In the genomic region with DNA sequence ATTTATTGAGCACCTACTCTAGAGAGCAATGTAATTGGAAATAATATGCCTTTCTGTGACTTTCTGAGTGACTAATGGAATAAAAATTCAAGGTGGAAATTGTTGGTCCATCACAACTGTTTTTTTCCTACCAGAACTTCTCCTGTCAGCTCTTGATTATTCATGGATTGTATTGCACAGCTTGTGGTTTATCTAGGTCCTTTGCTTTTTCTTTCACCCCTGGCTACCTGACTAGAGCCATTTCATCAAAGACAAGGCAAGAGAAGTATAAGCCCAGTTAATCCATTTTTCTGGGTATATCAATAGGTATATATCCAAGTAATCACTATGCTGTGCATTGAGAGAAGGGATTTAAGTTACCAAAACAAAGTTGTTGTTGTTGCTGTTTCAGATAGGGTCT, we compare ENCODE assay signal across 31 cellular contexts.
"Had no signal": no experiment of that assay in that cellular context is flagged by ENCODE, and none has a peak within 500 bp of the region (broad histone marks: within the 10 kb centered on the region; RNA-seq: fewer than 3 reads in every experiment).

No MANE protein-coding gene starts in this region.

- H3K27me3 Mint-ChIP-seq: activated CD4-positive, alpha-beta memory T cell treated with anti-CD3 and anti-CD28 coated beads, Interleukin-2, amount 10 ng/mL, durations not matched to agents 7 days and 5 days; activated CD4-positive, alpha-beta T cell treated with anti-CD3 and anti-CD28 coated beads, Interleukin-2, amount 10 ng/mL, durations not matched to agents 7 days and 5 days; effector memory CD8-positive, alpha-beta T cell; T-helper 17 cell had no signal

- H3K4me1 Mint-ChIP-seq: activated B cell treated with CpG ODN at 0.5 μM for 24 hours; activated CD4-positive, alpha-beta memory T cell treated with anti-CD3 and anti-CD28 coated beads, Interleukin-2, amount 10 ng/mL, durations not matched to agents 7 days and 5 days had no signal

- DNase-seq: activated B cell treated with CpG ODN at 0.5 μM for 24 hours; activated CD4-positive, alpha-beta memory T cell treated with anti-CD3 and anti-CD28 coated beads, Interleukin-2, amount 10 ng/mL, durations not matched to agents 7 days and 5 days; activated CD4-positive, alpha-beta T cell treated with anti-CD3 and anti-CD28 coated beads, Interleukin-2, amount 10 ng/mL, durations not matched to agents 7 days and 5 days; activated CD4-positive, alpha-beta T cell treated with anti-CD3 and anti-CD28 coated beads, Interleukin-2, amount 50 U/mL, for 4 hours; activated CD8-positive, alpha-beta memory T cell treated with anti-CD3 and anti-CD28 coated beads, Interleukin-2, amount 10 ng/mL, durations not matched to agents 7 days and 5 days; activated CD8-positive, alpha-beta memory T cell treated with anti-CD3 and anti-CD28 coated beads, Interleukin-2, amount 50 U/mL, for 4 hours; activated effector memory CD4-positive, alpha-beta T cell treated with anti-CD3 and anti-CD28 coated beads, Interleukin-2, amount 50 U/mL, for 16 hours; activated naive CD4-positive, alpha-beta T cell treated with anti-CD3 and anti-CD28 coated beads for 36 hours; activated T-cell treated with anti-CD3 and anti-CD28 coated beads, Interleukin-2, amount 50 U/mL, for 1 hour; adrenal gland; amygdala; aorta; body of pancreas; caudate nucleus; cortex of kidney; dermis blood vessel endothelial cell; effector CD4-positive, alpha-beta T cell; effector memory CD8-positive, alpha-beta T cell; erythroblast; gastrocnemius medialis; glutamatergic neuron; heart left ventricle; T-helper 1 cell; T-helper 17 cell; T1000; WERI-Rb-1 had no signal

- H3K9me3 Mint-ChIP-seq: activated B cell treated with CpG ODN at 0.5 μM for 24 hours; activated CD4-positive, alpha-beta memory T cell treated with anti-CD3 and anti-CD28 coated beads, Interleukin-2, amount 10 ng/mL, durations not matched to agents 7 days and 5 days; activated T-helper 2 cell treated with anti-CD3 and anti-CD28 coated beads, Interferon-gamma antibody, Interleukin-2, Interleukin-4, amounts not matched to agents 10 μg/mL and 5 μg/mL and 100 μg/mL, durations not matched to agents 14 hours and 24 hours and 36 hours; effector memory CD8-positive, alpha-beta T cell; T-helper 2 cell treated with Interferon-gamma antibody and Interleukin-4, amounts not matched to agents 5 μg/mL and 100 μg/mL, for 36 hours had no signal

- H3K4me3 Mint-ChIP-seq: activated B cell treated with CpG ODN at 0.5 μM for 24 hours; activated CD4-positive, alpha-beta memory T cell treated with anti-CD3 and anti-CD28 coated beads, Interleukin-2, amount 10 ng/mL, durations not matched to agents 7 days and 5 days; activated CD4-positive, alpha-beta T cell treated with anti-CD3 and anti-CD28 coated beads, Interleukin-2, amount 10 ng/mL, durations not matched to agents 7 days and 5 days; activated CD8-positive, alpha-beta memory T cell treated with anti-CD3 and anti-CD28 coated beads, Interleukin-2, amount 10 ng/mL, durations not matched to agents 7 days and 5 days; activated naive CD4-positive, alpha-beta T cell treated with anti-CD3 and anti-CD28 coated beads for 36 hours; effector memory CD8-positive, alpha-beta T cell; T-helper 17 cell; T-helper 2 cell treated with Interferon-gamma antibody and Interleukin-4, amounts not matched to agents 5 μg/mL and 100 μg/mL, for 36 hours had no signal

- H3K36me3 Mint-ChIP-seq: activated CD8-positive, alpha-beta memory T cell treated with anti-CD3 and anti-CD28 coated beads, Interleukin-2, amount 10 ng/mL, durations not matched to agents 7 days and 5 days had no signal

- ATAC-seq: activated CD4-positive, CD25-positive, alpha-beta regulatory T cell treated with anti-CD3 and anti-CD28 coated beads, Interleukin-2, amount 50 U/mL, for 24 hours; activated CD8-positive, alpha-beta memory T cell treated with anti-CD3 and anti-CD28 coated beads, Interleukin-2, amount 10 ng/mL, durations not matched to agents 7 days and 5 days; body of pancreas; effector memory CD8-positive, alpha-beta T cell; foreskin keratinocyte; gastrocnemius medialis; heart left ventricle; SK-N-SH treated with all-trans-retinoic acid at 6 μM for 48 hours; T-helper 17 cell had no signal

- H3K27ac Mint-ChIP-seq: activated B cell treated with CpG ODN at 0.5 μM for 24 hours; activated CD4-positive, alpha-beta memory T cell treated with anti-CD3 and anti-CD28 coated beads, Interleukin-2, amount 10 ng/mL, durations not matched to agents 7 days and 5 days; activated CD4-positive, alpha-beta T cell treated with anti-CD3 and anti-CD28 coated beads, Interleukin-2, amount 10 ng/mL, durations not matched to agents 7 days and 5 days; activated CD8-positive, alpha-beta memory T cell treated with anti-CD3 and anti-CD28 coated beads, Interleukin-2, amount 10 ng/mL, durations not matched to agents 7 days and 5 days; activated naive CD4-positive, alpha-beta T cell treated with anti-CD3 and anti-CD28 coated beads for 36 hours; activated T-helper 2 cell treated with anti-CD3 and anti-CD28 coated beads, Interferon-gamma antibody, Interleukin-2, Interleukin-4, amounts not matched to agents 10 μg/mL and 5 μg/mL and 100 μg/mL, durations not matched to agents 14 hours and 24 hours and 36 hours; effector memory CD8-positive, alpha-beta T cell; T-helper 17 cell; T-helper 2 cell treated with Interferon-gamma antibody and Interleukin-4, amounts not matched to agents 5 μg/mL and 100 μg/mL, for 36 hours had no signal
